Comparison of ENCODE assay signal across 8 cellular contexts in genomic region chr14:100239200-100239839, GRCh38. TPM values are rescaled to one million over a fixed set of nuclear protein-coding genes. Genes with fewer than 3 reads are reported as not detected.
DNase-seq lines count a peak whose midpoint lies in the region; ATAC-seq and TF ChIP-seq lines count a peak whose summit lies in the region.

No MANE protein-coding gene starts in this region.

- no peaks in the 10 kb centered on the region for H3K27me3 ChIP-seq in naive thymus-derived CD4-positive, alpha-beta T cell (ENCODE audit: control insufficient read depth in 2 of 2, insufficient read depth in 2 of 2, low read length in 2 of 2)

- H3K27ac Mint-ChIP-seq in effector memory CD8-positive, alpha-beta T cell, result peak overlapping the region; percentile 90 to 96
- H3K27ac Mint-ChIP-seq in naive thymus-derived CD4-positive, alpha-beta T cell, result peak overlapping the region; percentile 78 to 99 (median 93)

- no peaks in the 10 kb centered on the region for H3K27me3 Mint-ChIP-seq in effector memory CD8-positive, alpha-beta T cell
- peaks cover 0 to 2% (median 0%) of the 10 kb centered on the region in 5 donors for H3K27me3 Mint-ChIP-seq in naive thymus-derived CD4-positive, alpha-beta T cell

- peak overlapping the region; percentile 97 for H3K27ac ChIP-seq in VCaP
- peak overlapping the region; percentile 98 for H3K27ac ChIP-seq in naive thymus-derived CD4-positive, alpha-beta T cell (ENCODE audit: low read depth, low read length)

- ATAC-seq in effector memory CD8-positive, alpha-beta T cell (replicated peaks), result no peak
- ATAC-seq in naive thymus-derived CD4-positive, alpha-beta T cell, result no peak
- ATAC-seq in HG02610 (IDR thresholded peaks at IDR 0.05; ENCODE audit: unreplicated experiment) (no peak), GM18861 (IDR thresholded peaks at IDR 0.05; ENCODE audit: unreplicated experiment) (no peak)

- intact Hi-C loops in naive thymus-derived CD4-positive, alpha-beta T cell (cut with micrococcal nuclease), result loop anchor here (2.0 to 5.0 kb wide), 2 partner anchors 171 to 1573 kb away; no protein-coding TSS in a partner anchor

- H3K9me3 ChIP-seq in naive thymus-derived CD4-positive, alpha-beta T cell (ENCODE audit: control insufficient read depth in 2 of 3, low read length in 3 of 3), result no peaks in the 10 kb centered on the region

- H3K4me1 ChIP-seq in naive thymus-derived CD4-positive, alpha-beta T cell (ENCODE audit: control insufficient read depth in 2 of 2, insufficient read depth in 2 of 2, low read length in 2 of 2), result peaks cover 42 to 43% of the 10 kb centered on the region in 2 donors

- POLR2A ChIA-PET in naive thymus-derived CD4-positive, alpha-beta T cell (lab: Charles Lee), result interaction anchor here (1.2 to 4.4 kb wide), 7 partner anchors 15 to 268 kb away, joined by 3 to 24 read pairs (median 7); no protein-coding TSS in a partner anchor

- H3K4me1 Mint-ChIP-seq in effector memory CD8-positive, alpha-beta T cell (ENCODE audit: low read depth in 2 of 2), result peaks cover 49 to 53% of the 10 kb centered on the region in 2 donors
- peaks cover 49 to 69% (median 58%) of the 10 kb centered on the region in 7 donors for H3K4me1 Mint-ChIP-seq in naive thymus-derived CD4-positive, alpha-beta T cell

- TF ChIP-seq CTCF in VCaP (conservative IDR thresholded peaks at IDR 0.05), result no peak

- H3K4me3 ChIP-seq in naive thymus-derived CD4-positive, alpha-beta T cell (ENCODE audit: low read length), result peak overlapping the region; percentile 74

- H3K36me3 ChIP-seq in naive thymus-derived CD4-positive, alpha-beta T cell (ENCODE audit: control insufficient read depth in 2 of 3, insufficient read depth in 3 of 3, low read length in 3 of 3), result peaks cover 0 to 6% (median 4%) of the 10 kb centered on the region in 3 experiments

- no peaks in the 10 kb centered on the region for H3K9me3 Mint-ChIP-seq in effector memory CD8-positive, alpha-beta T cell
- peaks cover 0 to 3% (median 0%) of the 10 kb centered on the region in 11 donors for H3K9me3 Mint-ChIP-seq in naive thymus-derived CD4-positive, alpha-beta T cell

- DNase-seq in DMS 273 (lab: John Stamatoyannopoulos, UW; ENCODE audit: unreplicated experiment), result peak; percentile 55
- no peak for DNase-seq in DMS 273 treated with DMSO at 0.1 percent for 48 hours (lab: John Stamatoyannopoulos, UW)
- DNase-seq in effector memory CD8-positive, alpha-beta T cell, result peak; percentile 10 to 20 (median 18)
- DNase-seq in naive thymus-derived CD4-positive, alpha-beta T cell, result peak in 2 of 9 donors; percentile 32 to 53
- DNase-seq in ureter (ENCODE audit: low spot score), result peak; percentile 56

- peaks cover 40% of the 10 kb centered on the region for H3K36me3 Mint-ChIP-seq in effector memory CD8-positive, alpha-beta T cell (ENCODE audit: insufficient read depth)
- H3K36me3 Mint-ChIP-seq in naive thymus-derived CD4-positive, alpha-beta T cell, result peaks cover 0 to 24% (median 5%) of the 10 kb centered on the region in 5 donors

- CTCF ChIA-PET in naive thymus-derived CD4-positive, alpha-beta T cell (lab: Charles Lee), result interaction anchor here (3.8 kb wide), 1 partner anchor 16 kb away, joined by 36 read pairs; no protein-coding TSS in a partner anchor

- peak overlapping the region; percentile 84 for H3K4me3 Mint-ChIP-seq in effector memory CD8-positive, alpha-beta T cell
- peak overlapping the region; percentile 83 to 100 (median 86) for H3K4me3 Mint-ChIP-seq in naive thymus-derived CD4-positive, alpha-beta T cell

RNA-seq across cellular contexts. Expression of gene YY1, which starts 0.4 kb away (rescaled TPM):
- 10 to 100 TPM; 65.8 to 99.7 (median 92.2) TPM for total RNA-seq in naive thymus-derived CD4-positive, alpha-beta T cell
- polyA plus RNA-seq in naive thymus-derived CD4-positive, alpha-beta T cell, result 10 to 100 TPM; 15.2 to 18.0 TPM
- 79.4 TPM for total RNA-seq in ureter
